In genomic region chr21:37587203-37587602, GRCh38 we compare ENCODE assay signal across 8 cellular contexts.
"Had no signal": no experiment of that assay in that cellular context is flagged by ENCODE, and none has a peak within 500 bp of the region (broad histone marks: within the 10 kb centered on the region; RNA-seq: fewer than 3 reads in every experiment).

No MANE protein-coding gene starts in this region.

- ATAC-seq: GM23338, HCT116, HepG2 had no signal

- H3K4me1 Mint-ChIP-seq: GM23338, IgD-negative memory B cell had no signal

- H3K9me3 Mint-ChIP-seq: HFFc6, IgD-negative memory B cell had no signal

- H2AFZ ChIP-seq: GM23338 had no signal

- H3K36me3 Mint-ChIP-seq: IgD-negative memory B cell had no signal

- DNase-seq: H7, HFFc6, KG1 had no signal

- H3K4me3 ChIP-seq: GM23338 had no signal

- H3K27ac Mint-ChIP-seq: GM23338, HFFc6, IgD-negative memory B cell had no signal

- H3K4me2 ChIP-seq: GM23338 had no signal

- H3K4me3 Mint-ChIP-seq: GM23338, HFFc6, IgD-negative memory B cell had no signal

- FAIRE-seq: HepG2, HTR-8/SVneo had no signal
